20 cellular contexts compared by ENCODE assay signal in genomic region chr12:124305136-124305535, GRCh38. TPM values are rescaled to one million over a fixed set of nuclear protein-coding genes. Genes with fewer than 3 reads are reported as not detected.
DNase-seq lines count a peak whose midpoint lies in the region; ATAC-seq, FAIRE-seq and TF ChIP-seq lines count a peak whose summit lies in the region.
"Had no signal": no experiment of that assay in that cellular context is flagged by ENCODE, and none has a peak within 500 bp of the region (broad histone marks: within the 10 kb centered on the region; RNA-seq: fewer than 3 reads in every experiment).

No MANE protein-coding gene starts in this region.

- no peaks in the 10 kb centered on the region for H3K9me3 Mint-ChIP-seq in chondrocyte (ENCODE audit: low read depth)
- no peaks in the 10 kb centered on the region for H3K9me3 Mint-ChIP-seq in neural progenitor cell
- H3K9me3 Mint-ChIP-seq: CD4-positive, CD25-positive, alpha-beta regulatory T cell; CD8-positive, alpha-beta memory T cell; H9 had no signal

- no peak for FAIRE-seq in HepG2 (lab: Jason Lieb, UNC)
- FAIRE-seq: GM12878, H1 had no signal

- H2AFZ ChIP-seq in HepG2 (ENCODE audit: low read length) (no peak overlapping the region), neural progenitor cell (replicated peaks) (no peak overlapping the region)

- intact Hi-C loops in HepG2 (cut with micrococcal nuclease; ENCODE audit: unreplicated experiment) (no loop called here), spleen (cut with DNase I; ENCODE audit: low total_unique reads) (no loop called here), A673 (cut with micrococcal nuclease; ENCODE audit: unreplicated experiment) (no loop called here)

- H3K4me3 Mint-ChIP-seq in chondrocyte (ENCODE audit: unreplicated experiment): no peak overlapping the region
- H3K4me3 Mint-ChIP-seq in neural progenitor cell: no peak overlapping the region
- H3K4me3 Mint-ChIP-seq: CD4-positive, CD25-positive, alpha-beta regulatory T cell; CD8-positive, alpha-beta memory T cell; H9 had no signal

- CTCF ChIA-PET in HepG2 (lab: Yijun Ruan, JAX; ENCODE audit: low intra/inter-chr PET ratio, low total read pairs): no interaction called here
- CTCF ChIA-PET in A673 (lab: Charles Lee): no interaction called here

- in situ Hi-C loops in HepG2 (cut with HindIII; ENCODE audit: extremely low pct_ligation_motif_present, low pct_unique_long_range_greater_than_20kb): no loop called here

- POLR2A ChIA-PET in HepG2 (lab: Yijun Ruan, JAX) (no interaction called here), A673 (lab: Charles Lee; ENCODE audit: low non-redundant PET) (no interaction called here)

- H3K4me2 ChIP-seq in HepG2 (ENCODE audit: low read depth, low read length) (no peak overlapping the region), neural progenitor cell (no peak overlapping the region)

- BruUV-seq in HepG2 (replicated peaks; lab: Mats Ljungman, UMichigan): no TSS peak
- no TSS peak for BruUV-seq in A673 (replicated peaks; lab: Mats Ljungman, UMichigan)

- H3K79me2 ChIP-seq in HepG2 (ENCODE audit: insufficient read depth, low read length) (no peaks in the 10 kb centered on the region), neural progenitor cell (ENCODE audit: low read depth) (no peaks in the 10 kb centered on the region)

- no peaks in the 10 kb centered on the region for H3K36me3 ChIP-seq in HepG2 (replicated peaks in 1 of 2; ENCODE audit: control insufficient read depth in 1 of 2, insufficient read depth in 2 of 2, low read length in 2 of 2)
- no peaks in the 10 kb centered on the region for H3K36me3 ChIP-seq in neural progenitor cell
- no peaks in the 10 kb centered on the region for H3K36me3 ChIP-seq in spleen
- no peaks in the 10 kb centered on the region for H3K36me3 ChIP-seq in A673 (ENCODE audit: insufficient read depth, low read length, poor library complexity, severe bottlenecking)
- H3K36me3 ChIP-seq: BE2C had no signal

- H3K4me1 ChIP-seq in HepG2 (ENCODE audit: insufficient read depth, low read length) (no peaks in the 10 kb centered on the region), neural progenitor cell (no peaks in the 10 kb centered on the region), spleen (no peaks in the 10 kb centered on the region), A673 (ENCODE audit: insufficient read depth, low read length, poor library complexity, severe bottlenecking) (no peaks in the 10 kb centered on the region)
- H3K4me1 ChIP-seq: BE2C had no signal

- DNase-seq in chondrocyte (ENCODE audit: low spot score): peak; percentile 90
- no peak for DNase-seq in HepG2 (ENCODE audit: low spot score)
- no peak for DNase-seq in neural progenitor cell (ENCODE audit: low spot score)
- DNase-seq in spleen: peak; percentile 59
- no peak for DNase-seq in A673 (ENCODE audit: low spot score)
- no peak for DNase-seq in epidermal melanocyte (ENCODE audit: insufficient read length, low spot score)
- DNase-seq: ACHN; BE2C; C1 segment of cervical spinal cord; CD4-positive, CD25-positive, alpha-beta regulatory T cell; CD8-positive, alpha-beta memory T cell; COR-L47; DMS 273 treated with DMSO at 0.1 percent for 48 hours; DMS53; DND-41; EL; H9 had no signal

- H3K4me1 Mint-ChIP-seq in chondrocyte (ENCODE audit: low read depth) (no peaks in the 10 kb centered on the region), neural progenitor cell (peaks cover 7% of the 10 kb centered on the region)
- H3K4me1 Mint-ChIP-seq: CD4-positive, CD25-positive, alpha-beta regulatory T cell; CD8-positive, alpha-beta memory T cell; H9 had no signal

- H3K27ac ChIP-seq in HepG2 (ENCODE audit: extremely low read length, insufficient read depth, low read length): no peak overlapping the region
- no peak overlapping the region for H3K27ac ChIP-seq in neural progenitor cell
- no peak overlapping the region for H3K27ac ChIP-seq in spleen
- H3K27ac ChIP-seq in A673 (ENCODE audit: low read depth, low read length, poor library complexity, severe bottlenecking): no peak overlapping the region

- WGBS in HepG2 (ENCODE audit: low lambda C conversion rate): 50% methylated on average over 2 of the region's 10 CpGs
- WGBS in spleen, 5 donors: 64 to 88% (median 79%) methylated on average over 3 to 10 of the region's 10 CpGs

- H3K27me3 ChIP-seq in HepG2 (ENCODE audit: control insufficient read depth in 1 of 2, insufficient read depth in 2 of 2, low read length in 2 of 2) (peaks cover 2 to 35% of the 10 kb centered on the region in 2 experiments; a peak in 2 of 5 replicates), neural progenitor cell (no peaks in the 10 kb centered on the region), spleen (replicated peaks in 1 of 7) (peaks cover 0 to under 1% (median 0%) of the 10 kb centered on the region in 7 donors), A673 (replicated peaks; ENCODE audit: insufficient read depth, low read depth, low read length, poor library complexity) (no peaks in the 10 kb centered on the region)
- H3K27me3 ChIP-seq: BE2C had no signal

- ATAC-seq in HepG2: no peak
- ATAC-seq: GM12878 had no signal

- TF ChIP-seq EP300 in HepG2 (IDR thresholded peaks at IDR 0.05; ENCODE audit: low read depth in 2 of 2, low read length in 2 of 2) (no peak), HepG2 (CRISPR knock-in tag; IDR thresholded peaks at IDR 0.05; ENCODE audit: borderline replicate concordance) (no peak)

- no peak for TF ChIP-seq CTCF in chondrocyte (IDR thresholded peaks at IDR 0.05)
- TF ChIP-seq CTCF in HepG2 (CRISPR knock-in tag; IDR thresholded peaks at IDR 0.05): no peak
- TF ChIP-seq CTCF in neural progenitor cell (IDR thresholded peaks at IDR 0.05): no peak
- no peak for TF ChIP-seq CTCF in spleen (IDR thresholded peaks at IDR 0.05 in 8 of 11, conservative IDR thresholded peaks at IDR 0.05 in 3 of 11)
- no peak for TF ChIP-seq CTCF in A673 (conservative IDR thresholded peaks at IDR 0.05; ENCODE audit: low read depth, low read length)

- H4K20me1 ChIP-seq in HepG2 (ENCODE audit: insufficient read depth, low read length): no peaks in the 10 kb centered on the region
- H4K20me1 ChIP-seq in neural progenitor cell (ENCODE audit: low read depth): no peaks in the 10 kb centered on the region

- TF ChIP-seq POLR2A in HepG2 (IDR thresholded peaks at IDR 0.05; ENCODE audit: insufficient read depth in 1 of 2, low read depth in 2 of 2, low read length in 2 of 2) (no peak), spleen (IDR thresholded peaks at IDR 0.05) (no peak)

- no peak overlapping the region for H3K9ac ChIP-seq in HepG2 (ENCODE audit: insufficient read depth, low read depth, low read length)
- no peak overlapping the region for H3K9ac ChIP-seq in neural progenitor cell

- H3F3A ChIP-seq in neural progenitor cell (ENCODE audit: low read depth): no peaks in the 10 kb centered on the region

- no peaks in the 10 kb centered on the region for H3K9me3 ChIP-seq in HepG2 (ENCODE audit: low read length)
- H3K9me3 ChIP-seq in neural progenitor cell (ENCODE audit: low read depth): no peaks in the 10 kb centered on the region
- no peaks in the 10 kb centered on the region for H3K9me3 ChIP-seq in spleen
- H3K9me3 ChIP-seq in A673 (ENCODE audit: low read depth, low read length, poor library complexity, severe bottlenecking): no peaks in the 10 kb centered on the region
- H3K9me3 ChIP-seq: BE2C had no signal

- peaks cover 7% of the 10 kb centered on the region for H3K27me3 Mint-ChIP-seq in chondrocyte (ENCODE audit: low read depth)
- H3K27me3 Mint-ChIP-seq in neural progenitor cell (ENCODE audit: insufficient read depth, low read depth): peaks cover 5% of the 10 kb centered on the region

- H3K4me3 ChIP-seq in HepG2 (replicated peaks in 1 of 3; ENCODE audit: insufficient read depth in 1 of 3, low read depth in 2 of 3, low read length in 3 of 3) (no peak overlapping the region), neural progenitor cell (no peak overlapping the region), spleen (no peak overlapping the region), A673 (ENCODE audit: low read depth, low read length, poor library complexity, severe bottlenecking) (no peak overlapping the region)
- H3K4me3 ChIP-seq: GM12878 had no signal

- no peak for TF ChIP-seq RAD21 in HepG2 (CRISPR knock-in tag; IDR thresholded peaks at IDR 0.05)

- H3K27ac Mint-ChIP-seq in chondrocyte (ENCODE audit: unreplicated experiment) (no peak overlapping the region), neural progenitor cell (peak overlapping the region; percentile 59)
- H3K27ac Mint-ChIP-seq: CD4-positive, CD25-positive, alpha-beta regulatory T cell; CD8-positive, alpha-beta memory T cell had no signal

- H3K36me3 Mint-ChIP-seq in chondrocyte (ENCODE audit: low read depth) (no peaks in the 10 kb centered on the region), neural progenitor cell (no peaks in the 10 kb centered on the region)
- H3K36me3 Mint-ChIP-seq: CD4-positive, CD25-positive, alpha-beta regulatory T cell; CD8-positive, alpha-beta memory T cell had no signal

TF ChIP-seq in HepG2, 621 proteins besides CTCF, POLR2A, EP300 and RAD21 (continues in another document):
- no peak for TF ChIP-seq KLF12 (CRISPR knock-in tag; IDR thresholded peaks at IDR 0.05; ENCODE audit: borderline replicate concordance)

RNA-seq across cellular contexts. Expression of gene RFLNA, which starts 10.2 kb away (rescaled TPM):
- total RNA-seq in chondrocyte (1.0 to 4.7 TPM (median 1.3 TPM) in 3 replicates), HepG2 (2016; rRNA removed; fragmentation: Illumina TruSeq; extraction: Trizol) (not detected in 2 replicates), neural progenitor cell (ENCODE audit: low replicate concordance) (1.4 and 2.8 TPM in 2 replicates), spleen (under 1 TPM in 1 of 7 donors, not detected in 6; 0.13 TPM), A673 (2021) (0.63 and 1.1 TPM in 2 replicates)
- total RNA-seq in HepG2 (2016; cell fraction: cytosol; rRNA removed; fragmentation: Illumina TruSeq; extraction: Trizol; ENCODE audit: low read depth): not detected in 2 replicates
- not detected in 2 replicates for total RNA-seq in HepG2 (2016; cell fraction: insoluble cytoplasmic fraction; rRNA removed; fragmentation: Illumina TruSeq; extraction: Trizol)
- not detected in 2 replicates for total RNA-seq in HepG2 (2016; cell fraction: membrane; rRNA removed; fragmentation: Illumina TruSeq; extraction: Trizol)
- not detected in 2 replicates for total RNA-seq in HepG2 (2016; cell fraction: nucleus; rRNA removed; fragmentation: Illumina TruSeq; extraction: Trizol)
- polyA plus RNA-seq in HepG2 (2011; rRNA removed) (not detected in 2 replicates), spleen (under 1 TPM; 0.04 to 0.35 (median 0.29) TPM)
- not detected in 2 replicates for polyA plus RNA-seq in HepG2 (2011; cell fraction: cytosol; rRNA removed)
- polyA plus RNA-seq in HepG2 (2011; cell fraction: nucleus; rRNA removed): not detected in 2 replicates
- not detected in 2 replicates for polyA plus RNA-seq in HepG2 (2012)
- polyA plus RNA-seq in HepG2 (2016; cell fraction: cytosol; fragmentation: Illumina TruSeq; extraction: Trizol; ENCODE audit: low read depth): not detected in 2 replicates
- not detected in 2 replicates for polyA plus RNA-seq in HepG2 (2016; cell fraction: insoluble cytoplasmic fraction; fragmentation: Illumina TruSeq; extraction: Trizol; ENCODE audit: low read depth)
- polyA plus RNA-seq in HepG2 (2016; cell fraction: membrane; fragmentation: Illumina TruSeq; extraction: Trizol; ENCODE audit: low read depth): not detected in 2 replicates
- polyA plus RNA-seq in HepG2 (2016; cell fraction: nucleus; fragmentation: Illumina TruSeq; extraction: Trizol; ENCODE audit: insufficient read depth, low read depth): not detected in 2 replicates
- not detected in 2 replicates for polyA minus RNA-seq in HepG2 (2011; rRNA and poly(A)+ RNA removed; ENCODE audit: low replicate concordance)
- polyA minus RNA-seq in HepG2 (2011; cell fraction: cytosol; rRNA and poly(A)+ RNA removed): not detected in 2 replicates
- polyA minus RNA-seq in HepG2 (2011; cell fraction: nucleus; rRNA and poly(A)+ RNA removed): not detected in 2 replicates
- total RNA-seq: A172; CD4-positive, CD25-positive, alpha-beta regulatory T cell; CD8-positive, alpha-beta memory T cell; GM12878 had no signal
- polyA plus RNA-seq: CD4-positive, CD25-positive, alpha-beta regulatory T cell; CD8-positive, alpha-beta memory T cell had no signal

Comparison
In these comparisons a context has a peak if more than half of its experiments do, and no peak if none do; other contexts are left out.
1. DNase-seq: peak in chondrocyte (single experiment) and spleen (single experiment); none in HepG2 (single experiment), neural progenitor cell (single experiment), A673 (single experiment) and epidermal melanocyte (single experiment).